ENCODE assay signal across 9 cellular contexts in the genomic region with DNA sequence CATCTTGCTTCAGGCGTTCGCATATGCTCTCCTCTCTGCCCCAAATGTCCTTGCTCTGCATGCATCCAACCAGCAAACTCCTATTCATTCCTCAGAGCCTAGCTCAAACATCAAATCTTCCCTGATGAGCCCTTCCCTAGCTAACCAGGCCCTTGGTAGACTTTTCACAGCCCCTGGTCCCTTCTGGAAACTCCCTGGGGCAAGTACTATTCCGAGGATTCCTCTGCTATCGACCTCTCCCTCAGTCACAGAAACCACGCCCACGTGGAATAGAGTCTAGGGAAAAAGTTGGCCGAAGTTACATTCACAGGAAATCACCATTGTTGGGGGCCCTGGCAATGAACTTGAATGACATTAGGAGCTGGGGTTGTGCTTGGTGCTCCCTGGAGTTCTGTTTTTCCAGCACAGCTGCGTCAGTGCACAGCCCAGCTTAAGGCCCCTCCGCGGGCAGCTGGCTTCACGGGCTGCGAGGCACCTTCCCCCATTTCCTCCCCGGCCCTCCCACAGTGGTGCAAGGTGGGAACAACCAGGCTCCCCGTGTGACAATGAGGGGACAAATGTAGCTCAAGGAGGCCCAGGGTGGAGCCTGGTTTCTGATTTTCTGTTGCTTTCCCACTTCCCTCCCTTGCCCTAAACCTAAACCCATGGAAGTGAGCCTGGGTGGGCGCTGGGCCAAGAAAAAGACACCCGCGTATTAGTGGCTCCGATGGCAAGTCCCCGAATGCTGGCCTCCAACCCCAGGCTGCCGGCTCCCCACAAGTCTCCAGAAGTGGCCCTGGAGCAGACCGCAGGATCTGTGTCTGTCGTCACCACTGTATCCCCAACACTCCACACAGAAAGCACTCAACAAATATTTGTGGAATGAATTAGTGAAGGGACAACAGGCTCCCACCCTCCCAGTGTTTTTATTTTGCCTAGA. TPM values are rescaled to one million over a fixed set of nuclear protein-coding genes. Genes with fewer than 3 reads are reported as not detected.
DNase-seq lines count a peak whose midpoint lies in the region; TF ChIP-seq lines count a peak whose summit lies in the region.
"Had no signal": no experiment of that assay in that cellular context is flagged by ENCODE, and none has a peak within 500 bp of the region (broad histone marks: within the 10 kb centered on the region; RNA-seq: fewer than 3 reads in every experiment).

No MANE protein-coding gene starts in this region.

- no peaks in the 10 kb centered on the region for H3K27me3 ChIP-seq in esophagus (ENCODE audit: control insufficient read depth in 1 of 2, insufficient read depth in 2 of 2, low read length in 2 of 2)
- no peaks in the 10 kb centered on the region for H3K27me3 ChIP-seq in osteoblast (ENCODE audit: insufficient read depth, low read length)

- peaks cover 56% of the 10 kb centered on the region for H4K20me1 ChIP-seq in osteoblast (ENCODE audit: insufficient read depth, low read length)

- H3K36me3 ChIP-seq in esophagus (ENCODE audit: control insufficient read depth in 2 of 2, insufficient read depth in 2 of 2, low read length in 1 of 2) (no peaks in the 10 kb centered on the region), osteoblast (ENCODE audit: insufficient read depth, low read length) (no peaks in the 10 kb centered on the region)

- no peak overlapping the region for H2AFZ ChIP-seq in osteoblast (ENCODE audit: low read length)

- 22 to 26% methylated on average over 22 of the region's 22 CpGs for WGBS in esophagus, 2 donors

- TF ChIP-seq CTCF in osteoblast (IDR thresholded peaks at IDR 0.05; ENCODE audit: extremely low read depth, low read depth, low read length) = no peak

- peak overlapping the region; percentile 66 for H3K4me2 ChIP-seq in osteoblast (ENCODE audit: insufficient read depth, low read length)

- peaks cover 95% of the 10 kb centered on the region for H3K79me2 ChIP-seq in osteoblast (ENCODE audit: insufficient read depth, low read length)

- H3K27ac ChIP-seq in esophagus (ENCODE audit: low read depth in 2 of 2, low read length in 1 of 2) (peak overlapping the region; percentile 86 to 88), osteoblast (ENCODE audit: low read depth, low read length) (peak overlapping the region; percentile 63)

- DNase-seq in AG08395 (ENCODE audit: low spot score) = peak; percentile 59
- peak; percentile 35 for DNase-seq in MV-4-11 (lab: John Stamatoyannopoulos, UW)
- peak; percentile 93 for DNase-seq in osteoblast (ENCODE audit: insufficient read length, low spot score, missing footprints)
- DNase-seq in activated CD4-positive, alpha-beta T cell treated with anti-CD3 and anti-CD28 coated beads, Interleukin-2, amount 50 U/mL, for 1 hour = no peak
- DNase-seq in NCI-H2107 (lab: John Stamatoyannopoulos, UW) = no peak
- no peak for DNase-seq in Ammon's horn (ENCODE audit: low spot score)
- DNase-seq in middle frontal gyrus (ENCODE audit: extremely low spot score, low spot score) = no peak
- DNase-seq: PC-3 had no signal

- peaks cover 18 to 43% of the 10 kb centered on the region in 2 donors for H3K4me1 ChIP-seq in esophagus (ENCODE audit: control insufficient read depth in 2 of 2, insufficient read depth in 2 of 2, low read length in 1 of 2)
- peaks cover 42% of the 10 kb centered on the region for H3K4me1 ChIP-seq in osteoblast (ENCODE audit: insufficient read depth, low read length)

- H3K9me3 ChIP-seq in esophagus (ENCODE audit: control insufficient read depth in 2 of 2, insufficient read depth in 1 of 2, low read depth in 1 of 2, low read length in 1 of 2) = no peaks in the 10 kb centered on the region
- H3K9me3 ChIP-seq in osteoblast (ENCODE audit: low read depth, low read length) = no peaks in the 10 kb centered on the region

- H3K4me3 ChIP-seq in esophagus (ENCODE audit: low read depth in 1 of 2, low read length in 2 of 2) (peak overlapping the region in 1 of 2 donors; percentile 2), osteoblast (ENCODE audit: insufficient read depth, low read length) (peak overlapping the region; percentile 38)

RNA-seq across cellular contexts. Expression of a gene that starts 4.3 kb away (rescaled TPM):
- polyA plus RNA-seq in esophagus = under 1 TPM in 1 of 2 donors, not detected in 1; 0.31 TPM
- total RNA-seq in osteoblast = 0.72 and 1.2 TPM in 2 replicates
- total RNA-seq: PC-3 had no signal

RNA-seq across cellular contexts. Expression of a gene that starts 4.5 kb away (rescaled TPM):
- polyA plus RNA-seq in esophagus = 100 to 1,000 TPM in 1 of 2 donors, 10 to 100 TPM in 1; 52.7 to 112 TPM
- total RNA-seq in osteoblast = 84.3 and 86.9 TPM in 2 replicates

RNA-seq across cellular contexts. Expression of a gene that starts 30.0 kb away (rescaled TPM):
- 10 to 100 TPM; 20.0 to 28.7 TPM for polyA plus RNA-seq in esophagus
- 21.2 and 22.4 TPM in 2 replicates for total RNA-seq in osteoblast

Comparison
In these comparisons a context has a peak if more than half of its experiments do, and no peak if none do; other contexts are left out.
1. DNase-seq: peak in AG08395 (single experiment), MV-4-11 (single experiment) and osteoblast (single experiment); none in activated CD4-positive, alpha-beta T cell treated with anti-CD3 and anti-CD28 coated beads, Interleukin-2, amount 50 U/mL, for 1 hour (single experiment), NCI-H2107 (single experiment), Ammon's horn (single experiment) and middle frontal gyrus (single experiment).